Comparison of ENCODE assay signal across 13 cellular contexts in the genomic region with DNA sequence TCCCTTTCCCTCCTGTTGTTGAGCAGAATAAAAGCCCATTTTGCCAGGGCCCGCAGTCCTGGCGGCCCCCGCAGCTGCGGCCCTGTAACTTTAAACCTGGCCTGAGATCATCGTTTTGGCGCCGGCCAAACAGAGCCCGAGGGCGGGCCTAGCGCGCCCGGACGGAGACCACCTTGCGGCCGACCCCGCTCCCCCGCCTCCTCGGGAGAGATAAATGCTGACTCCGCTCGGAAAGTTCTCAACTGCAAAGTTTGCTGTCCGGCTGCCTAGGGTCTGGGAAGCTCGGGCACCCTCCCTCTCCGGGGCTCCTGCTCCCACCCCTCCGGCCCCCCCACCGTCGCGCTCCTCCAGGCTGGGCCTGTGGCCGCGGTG. TPM values are rescaled to one million over a fixed set of nuclear protein-coding genes. Genes with fewer than 3 reads are reported as not detected.
DNase-seq lines count a peak whose midpoint lies in the region; ATAC-seq, FAIRE-seq and TF ChIP-seq lines count a peak whose summit lies in the region.
"Had no signal": no experiment of that assay in that cellular context is flagged by ENCODE, and none has a peak within 500 bp of the region (broad histone marks: within the 10 kb centered on the region; RNA-seq: fewer than 3 reads in every experiment).

A gene with protein sequence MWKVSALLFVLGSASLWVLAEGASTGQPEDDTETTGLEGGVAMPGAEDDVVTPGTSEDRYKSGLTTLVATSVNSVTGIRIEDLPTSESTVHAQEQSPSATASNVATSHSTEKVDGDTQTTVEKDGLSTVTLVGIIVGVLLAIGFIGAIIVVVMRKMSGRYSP (plus strand): TSS at position 241 of the 372 bp plus-strand sequence. CDS start 202 bp downstream, outside the sequence.

- FAIRE-seq in pancreas (lab: Jason Lieb, UNC) = no peak

- H4K20me1 ChIP-seq in BLaER1 = no peaks in the 10 kb centered on the region

- ATAC-seq in left ventricle myocardium superior (peak; percentile 85), pancreas (peak in 3 of 4 donors; percentile 45 to 67 (median 56)), GM18861 (IDR thresholded peaks at IDR 0.05; ENCODE audit: unreplicated experiment) (no peak), HG03439 (IDR thresholded peaks at IDR 0.05; ENCODE audit: unreplicated experiment) (no peak)
- ATAC-seq: left lobe of liver had no signal

- H3K4me3 ChIP-seq in BLaER1 = no peak within 1 kb of the TSS
- H3K4me3 ChIP-seq in brain microvascular endothelial cell (ENCODE audit: low read depth, low read length) = peak within 1 kb of the TSS; percentile 27
- H3K4me3 ChIP-seq in pancreas = peak within 1 kb of the TSS in 2 of 4 donors; percentile 18 to 32

- H3K27ac ChIP-seq in BLaER1 (no peak within 1 kb of the TSS; the same call in 1 of the 2 replicates), brain microvascular endothelial cell (no peak within 1 kb of the TSS), pancreas (peak within 1 kb of the TSS in 1 of 4 donors; percentile 17)
- H3K27ac ChIP-seq: HL-60 had no signal

- H3K36me3 ChIP-seq in BLaER1 (no peaks in the 10 kb centered on the region), brain microvascular endothelial cell (replicated peaks) (no peaks in the 10 kb centered on the region), pancreas (no peaks in the 10 kb centered on the region)

- in situ Hi-C loops in brain microvascular endothelial cell (cut with HindIII; ENCODE audit: low pct_ligation_motif_present, low sequenced_read_pairs) = no loop called here

- no peak within 1 kb of the TSS for H3K9ac ChIP-seq in BLaER1

- H3K4me1 ChIP-seq in BLaER1 = peaks cover 26% of the 10 kb centered on the region
- no peaks in the 10 kb centered on the region for H3K4me1 ChIP-seq in pancreas

- TF ChIP-seq CTCF in brain microvascular endothelial cell (IDR thresholded peaks at IDR 0.05; ENCODE audit: low read depth, low read length, missing control alignments) (no peak), pancreas (IDR thresholded peaks at IDR 0.05) (no peak)

- 2 to 3% methylated on average over 29 of the region's 29 CpGs for WGBS in pancreas, 2 donors

- DNase-seq in brain microvascular endothelial cell (no peak), left ventricle myocardium superior (peak; percentile 71), pancreas (peak in 1 of 6 donors; percentile 23), HuH-7.5 (ENCODE audit: low spot score) (no peak), COLO668 (lab: John Stamatoyannopoulos, UW; ENCODE audit: unreplicated experiment) (no peak)
- DNase-seq: activated T-cell treated with anti-CD3 and anti-CD28 coated beads for 4 hours; AML-193; stimulated activated naive CD4-positive, alpha-beta T cell had no signal

- intact Hi-C loops in left ventricle myocardium superior (cut with micrococcal nuclease) = loop anchor here (5.0 kb wide), 1 partner anchor 129 kb away; no protein-coding TSS in a partner anchor
- intact Hi-C loops in pancreas (cut with DNase I) = no loop called here

- H3K27me3 ChIP-seq in BLaER1 (no peaks in the 10 kb centered on the region), brain microvascular endothelial cell (replicated peaks) (peaks cover 3% of the 10 kb centered on the region), pancreas (no peaks in the 10 kb centered on the region)

- 0 out of 2 replicates have a peak, but pooled peaks cover 11% of the 10 kb centered on the region for H3K9me3 ChIP-seq in BLaER1
- H3K9me3 ChIP-seq in pancreas = no peaks in the 10 kb centered on the region

- peak within 1 kb of the TSS; percentile 65 for H3K4me2 ChIP-seq in BLaER1

RNA-seq across cellular contexts. Expression of the gene that starts here (rescaled TPM):
- 20.9 TPM for total RNA-seq in left ventricle myocardium superior
- total RNA-seq in pancreas = 10 to 100 TPM in 1 of 6 donors, 1 to 10 TPM in 3, under 1 TPM in 2; 0.83 to 10.4 (median 3.3) TPM
- 1 to 10 TPM; 1.3 to 1.4 TPM for polyA plus RNA-seq in pancreas

Comparison
In these comparisons a context has a peak if more than half of its experiments do, and no peak if none do; other contexts are left out.
1. ATAC-seq: peak in left ventricle myocardium superior (single experiment) and pancreas (3 of 4); none in GM18861 (single experiment) and HG03439 (single experiment).